Comparison of ENCODE assay signal across 8 cellular contexts in the genomic region with DNA sequence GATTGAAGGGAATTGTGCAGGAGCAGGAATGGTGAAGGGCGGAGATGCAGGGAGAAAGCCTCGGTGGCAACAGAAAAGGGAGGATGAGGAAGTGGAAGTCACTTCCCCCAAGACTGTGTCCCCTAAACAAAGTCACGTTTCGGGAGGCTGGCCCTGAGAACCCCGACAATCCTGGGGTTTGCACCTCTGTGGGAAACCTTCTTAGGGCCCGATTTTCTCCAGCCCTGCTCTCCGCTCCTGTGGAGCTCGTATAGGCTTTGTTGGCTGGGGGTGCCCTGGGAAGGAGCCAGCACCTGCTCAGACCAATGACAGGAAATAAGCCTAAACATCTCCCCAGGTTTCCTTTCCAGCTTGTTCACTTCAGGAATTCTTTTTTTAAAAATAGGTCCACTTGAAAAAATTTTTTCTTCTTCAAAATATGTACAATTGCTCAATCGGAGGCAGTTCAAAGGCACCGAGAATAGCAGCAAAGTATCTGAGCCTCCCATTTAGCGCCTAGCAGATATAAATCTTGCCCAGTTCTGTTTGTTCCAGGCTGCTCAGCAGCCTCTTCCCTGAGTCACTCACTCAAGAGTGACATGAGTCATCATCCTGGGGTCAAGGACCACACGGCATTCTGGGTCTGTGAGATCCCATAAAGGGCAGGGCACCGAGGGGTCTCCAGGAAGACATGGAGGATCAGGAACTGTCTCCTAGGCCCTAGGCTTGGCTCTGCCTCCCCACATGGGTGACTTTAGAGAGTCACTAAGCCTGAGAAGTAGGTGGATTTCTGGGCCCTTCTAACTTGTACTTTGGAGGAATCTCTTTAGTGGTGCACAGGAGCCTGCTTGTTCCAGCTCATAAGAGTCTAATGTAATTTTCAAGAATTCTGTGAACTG. TPM values are rescaled to one million over a fixed set of nuclear protein-coding genes. Genes with fewer than 3 reads are reported as not detected.
DNase-seq lines count a peak whose midpoint lies in the region; ATAC-seq and TF ChIP-seq lines count a peak whose summit lies in the region.

No MANE protein-coding gene starts in this region.

- H2AFZ ChIP-seq in GM23338: no peak overlapping the region

- H3K79me2 ChIP-seq in GM23338 (replicated peaks; ENCODE audit: insufficient read depth): no peaks in the 10 kb centered on the region

- no peak overlapping the region for H3K27ac ChIP-seq in GM23338 (ENCODE audit: low read depth)

- H3K9me2 ChIP-seq in GM23338 (ENCODE audit: insufficient read depth): no peaks in the 10 kb centered on the region; the same call in 1 of the 2 replicates

- no peak overlapping the region for H3K4me3 ChIP-seq in GM23338
- H3K4me3 ChIP-seq in fibroblast of villous mesenchyme (ENCODE audit: low read depth, low read length): no peak overlapping the region
- H3K4me3 ChIP-seq in skeletal muscle cell (ENCODE audit: low read depth, low read length): no peak overlapping the region

- CTCF ChIA-PET in activated naive CD4-positive, alpha-beta T cell treated with anti-CD3 and anti-CD28 coated beads for 36 hours (lab: Charles Lee): no interaction called here

- no peaks in the 10 kb centered on the region for H3K27me3 Mint-ChIP-seq in GM23338 (ENCODE audit: insufficient read depth, low read depth, poor library complexity)
- no peaks in the 10 kb centered on the region for H3K27me3 Mint-ChIP-seq in activated naive CD4-positive, alpha-beta T cell treated with anti-CD3 and anti-CD28 coated beads for 36 hours (ENCODE audit: low read depth)

- peaks cover 3% of the 10 kb centered on the region; the same call in 2 of the 3 replicates for H3K4me1 Mint-ChIP-seq in GM23338
- peaks cover 6% of the 10 kb centered on the region for H3K4me1 Mint-ChIP-seq in activated naive CD4-positive, alpha-beta T cell treated with anti-CD3 and anti-CD28 coated beads for 36 hours (ENCODE audit: low read depth)

- peak overlapping the region; percentile 26; the same call in 1 of the 2 replicates for H3K27ac Mint-ChIP-seq in GM23338
- H3K27ac Mint-ChIP-seq in activated naive CD4-positive, alpha-beta T cell treated with anti-CD3 and anti-CD28 coated beads for 36 hours: no peak overlapping the region

- no peaks in the 10 kb centered on the region for H3K36me3 Mint-ChIP-seq in GM23338 (ENCODE audit: low read depth)
- H3K36me3 Mint-ChIP-seq in activated naive CD4-positive, alpha-beta T cell treated with anti-CD3 and anti-CD28 coated beads for 36 hours (ENCODE audit: low read depth): no peaks in the 10 kb centered on the region

- DNase-seq in GM23338 (ENCODE audit: low spot score): no peak
- DNase-seq in SHP77 treated with DMSO at 0.1 percent for 48 hours (lab: John Stamatoyannopoulos, UW): peak; percentile 0
- peak; percentile 87 for DNase-seq in fibroblast of villous mesenchyme (ENCODE audit: low read depth)
- peak; percentile 91 for DNase-seq in skeletal muscle cell (ENCODE audit: low read depth)
- DNase-seq in activated naive CD4-positive, alpha-beta T cell treated with anti-CD3 and anti-CD28 coated beads for 36 hours: no peak

- no peaks in the 10 kb centered on the region for H3F3A ChIP-seq in GM23338 (replicated peaks; ENCODE audit: low read depth)

- no peaks in the 10 kb centered on the region for H4K20me1 ChIP-seq in GM23338 (replicated peaks; ENCODE audit: insufficient read depth)

- no peaks in the 10 kb centered on the region for H3K4me1 ChIP-seq in GM23338 (ENCODE audit: insufficient read depth)

- no peak for ATAC-seq in GM23338
- ATAC-seq in GM21619 (IDR thresholded peaks at IDR 0.05; ENCODE audit: unreplicated experiment): no peak
- ATAC-seq in HG02981 (IDR thresholded peaks at IDR 0.05; ENCODE audit: unreplicated experiment): no peak
- no peak for ATAC-seq in HG02642 (IDR thresholded peaks at IDR 0.05; ENCODE audit: poor library complexity, unreplicated experiment)

- no peaks in the 10 kb centered on the region for H3K36me3 ChIP-seq in GM23338 (ENCODE audit: insufficient read depth)

- no peaks in the 10 kb centered on the region for H3K9me3 Mint-ChIP-seq in GM23338
- H3K9me3 Mint-ChIP-seq in activated naive CD4-positive, alpha-beta T cell treated with anti-CD3 and anti-CD28 coated beads for 36 hours: no peaks in the 10 kb centered on the region

- intact Hi-C loops in activated naive CD4-positive, alpha-beta T cell treated with anti-CD3 and anti-CD28 coated beads for 36 hours (cut with micrococcal nuclease): no loop called here

- H3K4me3 Mint-ChIP-seq in GM23338: no peak overlapping the region
- H3K4me3 Mint-ChIP-seq in activated naive CD4-positive, alpha-beta T cell treated with anti-CD3 and anti-CD28 coated beads for 36 hours: no peak overlapping the region

- no peaks in the 10 kb centered on the region for H3K27me3 ChIP-seq in GM23338 (ENCODE audit: insufficient read depth)

- H3K4me2 ChIP-seq in GM23338: no peak overlapping the region

- no peak for TF ChIP-seq CTCF in GM23338 (conservative IDR thresholded peaks at IDR 0.05; ENCODE audit: low read depth in 2 of 2)
- TF ChIP-seq CTCF in fibroblast of villous mesenchyme (IDR thresholded peaks at IDR 0.05; ENCODE audit: insufficient read depth, low read depth, low read length): no peak

TF ChIP-seq in GM23338, 12 proteins besides CTCF, POLR2A, EP300 and RAD21 (continues in another document):
- no peak for TF ChIP-seq JUNB (IDR thresholded peaks at IDR 0.05; ENCODE audit: unreplicated experiment)
- no peak for TF ChIP-seq CREB1 (CRISPR knock-in tag; IDR thresholded peaks at IDR 0.05; ENCODE audit: low read depth)
- no peak for TF ChIP-seq NANOG (IDR thresholded peaks at IDR 0.05; ENCODE audit: borderline replicate concordance)
- no peak for TF ChIP-seq ZNF331 (CRISPR knock-in tag; IDR thresholded peaks at IDR 0.05; ENCODE audit: low read depth)
- TF ChIP-seq POLR2AphosphoS5 (IDR thresholded peaks at IDR 0.05; ENCODE audit: low read depth): no peak
- TF ChIP-seq, protein P1, sequence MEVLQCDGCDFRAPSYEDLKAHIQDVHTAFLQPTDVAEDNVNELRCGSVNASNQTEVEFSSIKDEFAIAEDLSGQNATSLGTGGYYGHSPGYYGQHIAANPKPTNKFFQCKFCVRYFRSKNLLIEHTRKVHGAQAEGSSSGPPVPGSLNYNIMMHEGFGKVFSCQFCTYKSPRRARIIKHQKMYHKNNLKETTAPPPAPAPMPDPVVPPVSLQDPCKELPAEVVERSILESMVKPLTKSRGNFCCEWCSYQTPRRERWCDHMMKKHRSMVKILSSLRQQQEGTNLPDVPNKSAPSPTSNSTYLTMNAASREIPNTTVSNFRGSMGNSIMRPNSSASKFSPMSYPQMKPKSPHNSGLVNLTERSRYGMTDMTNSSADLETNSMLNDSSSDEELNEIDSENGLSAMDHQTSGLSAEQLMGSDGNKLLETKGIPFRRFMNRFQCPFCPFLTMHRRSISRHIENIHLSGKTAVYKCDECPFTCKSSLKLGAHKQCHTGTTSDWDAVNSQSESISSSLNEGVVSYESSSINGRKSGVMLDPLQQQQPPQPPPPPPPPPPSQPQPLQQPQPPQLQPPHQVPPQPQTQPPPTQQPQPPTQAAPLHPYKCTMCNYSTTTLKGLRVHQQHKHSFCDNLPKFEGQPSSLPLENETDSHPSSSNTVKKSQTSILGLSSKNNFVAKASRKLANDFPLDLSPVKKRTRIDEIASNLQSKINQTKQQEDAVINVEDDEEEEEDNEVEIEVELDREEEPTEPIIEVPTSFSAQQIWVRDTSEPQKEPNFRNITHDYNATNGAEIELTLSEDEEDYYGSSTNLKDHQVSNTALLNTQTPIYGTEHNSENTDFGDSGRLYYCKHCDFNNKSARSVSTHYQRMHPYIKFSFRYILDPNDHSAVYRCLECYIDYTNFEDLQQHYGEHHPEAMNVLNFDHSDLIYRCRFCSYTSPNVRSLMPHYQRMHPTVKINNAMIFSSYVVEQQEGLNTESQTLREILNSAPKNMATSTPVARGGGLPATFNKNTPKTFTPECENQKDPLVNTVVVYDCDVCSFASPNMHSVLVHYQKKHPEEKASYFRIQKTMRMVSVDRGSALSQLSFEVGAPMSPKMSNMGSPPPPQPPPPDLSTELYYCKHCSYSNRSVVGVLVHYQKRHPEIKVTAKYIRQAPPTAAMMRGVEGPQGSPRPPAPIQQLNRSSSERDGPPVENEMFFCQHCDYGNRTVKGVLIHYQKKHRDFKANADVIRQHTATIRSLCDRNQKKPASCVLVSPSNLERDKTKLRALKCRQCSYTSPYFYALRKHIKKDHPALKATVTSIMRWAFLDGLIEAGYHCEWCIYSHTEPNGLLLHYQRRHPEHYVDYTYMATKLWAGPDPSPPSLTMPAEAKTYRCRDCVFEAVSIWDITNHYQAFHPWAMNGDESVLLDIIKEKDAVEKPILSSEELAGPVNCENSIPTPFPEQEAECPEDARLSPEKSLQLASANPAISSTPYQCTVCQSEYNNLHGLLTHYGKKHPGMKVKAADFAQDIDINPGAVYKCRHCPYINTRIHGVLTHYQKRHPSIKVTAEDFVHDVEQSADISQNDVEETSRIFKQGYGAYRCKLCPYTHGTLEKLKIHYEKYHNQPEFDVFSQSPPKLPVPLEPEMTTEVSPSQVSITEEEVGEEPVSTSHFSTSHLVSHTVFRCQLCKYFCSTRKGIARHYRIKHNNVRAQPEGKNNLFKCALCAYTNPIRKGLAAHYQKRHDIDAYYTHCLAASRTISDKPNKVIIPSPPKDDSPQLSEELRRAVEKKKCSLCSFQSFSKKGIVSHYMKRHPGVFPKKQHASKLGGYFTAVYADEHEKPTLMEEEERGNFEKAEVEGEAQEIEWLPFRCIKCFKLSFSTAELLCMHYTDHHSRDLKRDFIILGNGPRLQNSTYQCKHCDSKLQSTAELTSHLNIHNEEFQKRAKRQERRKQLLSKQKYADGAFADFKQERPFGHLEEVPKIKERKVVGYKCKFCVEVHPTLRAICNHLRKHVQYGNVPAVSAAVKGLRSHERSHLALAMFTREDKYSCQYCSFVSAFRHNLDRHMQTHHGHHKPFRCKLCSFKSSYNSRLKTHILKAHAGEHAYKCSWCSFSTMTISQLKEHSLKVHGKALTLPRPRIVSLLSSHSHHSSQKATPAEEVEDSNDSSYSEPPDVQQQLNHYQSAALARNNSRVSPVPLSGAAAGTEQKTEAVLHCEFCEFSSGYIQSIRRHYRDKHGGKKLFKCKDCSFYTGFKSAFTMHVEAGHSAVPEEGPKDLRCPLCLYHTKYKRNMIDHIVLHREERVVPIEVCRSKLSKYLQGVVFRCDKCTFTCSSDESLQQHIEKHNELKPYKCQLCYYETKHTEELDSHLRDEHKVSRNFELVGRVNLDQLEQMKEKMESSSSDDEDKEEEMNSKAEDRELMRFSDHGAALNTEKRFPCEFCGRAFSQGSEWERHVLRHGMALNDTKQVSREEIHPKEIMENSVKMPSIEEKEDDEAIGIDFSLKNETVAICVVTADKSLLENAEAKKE (CRISPR knock-in tag; IDR thresholded peaks at IDR 0.05): no peak

RNA-seq across cellular contexts. Expression of a gene that starts 34.0 kb away (rescaled TPM):
- total RNA-seq in GM23338 (2014; rRNA removed; shearing (Covaris generic)): 2.5 and 2.7 TPM in 2 replicates
- polyA plus RNA-seq in GM23338 (2016; fragmentation: Nextera tagmentation; extraction: Ambion mirVana): 1.5 and 2.7 TPM in 2 replicates
- total RNA-seq in fibroblast of villous mesenchyme: 66.0 and 89.4 TPM in 2 replicates
- not detected for total RNA-seq in activated naive CD4-positive, alpha-beta T cell treated with anti-CD3 and anti-CD28 coated beads for 36 hours

Comparison
In these comparisons a context has a peak if more than half of its experiments do, and no peak if none do; other contexts are left out.
1. DNase-seq: peak in SHP77 treated with DMSO at 0.1 percent for 48 hours (single experiment), fibroblast of villous mesenchyme (single experiment) and skeletal muscle cell (single experiment); none in GM23338 (single experiment) and activated naive CD4-positive, alpha-beta T cell treated with anti-CD3 and anti-CD28 coated beads for 36 hours (single experiment).
2. RNA of a gene that starts 34.0 kb away (total RNA-seq): 66.0 to 89.4 TPM in fibroblast of villous mesenchyme; 2.5 to 2.7 TPM in GM23338 and not detected in activated naive CD4-positive, alpha-beta T cell treated with anti-CD3 and anti-CD28 coated beads for 36 hours; every median in the first group is over 10 times any median in the second.